Comparison of ENCODE assay signal across 8 cellular contexts in the genomic region with DNA sequence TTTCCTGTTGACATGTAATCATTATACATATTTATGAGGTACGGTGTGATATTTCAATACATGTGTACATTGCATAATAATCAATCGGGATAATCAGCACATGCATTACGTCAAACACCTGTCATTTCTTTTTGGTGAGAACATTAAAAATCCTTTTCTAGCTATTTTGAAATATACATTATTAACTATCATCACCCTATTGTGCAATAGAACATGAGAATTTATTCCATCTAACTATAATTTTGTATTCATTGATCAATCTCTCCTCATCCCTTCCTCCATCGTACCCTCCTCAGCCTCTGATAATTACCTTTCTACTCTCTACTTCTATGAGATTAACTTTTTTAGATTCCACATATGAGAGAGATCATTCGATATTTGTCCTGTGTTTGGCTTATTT.
"Had no signal": no experiment of that assay in that cellular context is flagged by ENCODE, and none has a peak within 500 bp of the region (broad histone marks: within the 10 kb centered on the region; RNA-seq: fewer than 3 reads in every experiment).

No MANE protein-coding gene starts in this region.

- ATAC-seq: GM12878 had no signal

- H3K4me3 ChIP-seq: GM12878 had no signal

- FAIRE-seq: G401.6, GM12878, GM12891, GM12892, GM18507, GM19239 had no signal

- DNase-seq: GDM1, GF-D8 had no signal
